In genomic region chr9:2655411-2655901, GRCh38 we compare ENCODE assay signal across 8 cellular contexts. TPM values are rescaled to one million over a fixed set of nuclear protein-coding genes. Genes with fewer than 3 reads are reported as not detected.
DNase-seq lines count a peak whose midpoint lies in the region; ATAC-seq and TF ChIP-seq lines count a peak whose summit lies in the region.

No MANE protein-coding gene starts in this region.

- no peak overlapping the region for H2AFZ ChIP-seq in PC-3 (ENCODE audit: low read length)

- H3K27ac Mint-ChIP-seq in central memory CD8-positive, alpha-beta T cell (ENCODE audit: low read depth), result peak overlapping the region; percentile 78

- no peaks in the 10 kb centered on the region for H3K27me3 ChIP-seq in PC-3 (ENCODE audit: low read length)

- no peak for TF ChIP-seq CTCF in PC-3 (conservative IDR thresholded peaks at IDR 0.05; ENCODE audit: low read depth, low read length)
- TF ChIP-seq CTCF in retinal pigment epithelial cell (conservative IDR thresholded peaks at IDR 0.05; ENCODE audit: low read depth, low read length), result no peak

- ATAC-seq in GM21423 (IDR thresholded peaks at IDR 0.05; ENCODE audit: unreplicated experiment), result peak; percentile 65
- ATAC-seq in PC-3, result peak; percentile 96
- ATAC-seq in central memory CD8-positive, alpha-beta T cell (replicated peaks; ENCODE audit: extremely low read depth, poor library complexity, severe bottlenecking), result peak; percentile 86

- CTCF ChIA-PET in PC-3 (lab: Charles Lee), result no interaction called here

- no peaks in the 10 kb centered on the region for H3K9me2 ChIP-seq in PC-3 (replicated peaks; ENCODE audit: low read length)

- H3K79me2 ChIP-seq in PC-3 (ENCODE audit: low read length), result no peaks in the 10 kb centered on the region

- H3K4me1 ChIP-seq in PC-3 (ENCODE audit: insufficient read depth, low read length), result peaks cover 20% of the 10 kb centered on the region

- no peak overlapping the region for H3K4me3 ChIP-seq in PC-3 (ENCODE audit: low read length)
- H3K4me3 ChIP-seq in retinal pigment epithelial cell (ENCODE audit: low read length), result no peak overlapping the region

- POLR2A ChIA-PET in PC-3 (lab: Charles Lee; ENCODE audit: unreplicated experiment), result no interaction called here

- BruUV-seq in PC-3 (replicated peaks; lab: Mats Ljungman, UMichigan), result no TSS peak

- H3K36me3 Mint-ChIP-seq in central memory CD8-positive, alpha-beta T cell (ENCODE audit: insufficient read depth), result no peaks in the 10 kb centered on the region

- peak overlapping the region; percentile 65 for H3K4me2 ChIP-seq in PC-3 (ENCODE audit: low read length)

- peak overlapping the region; percentile 3 for H3K4me3 Mint-ChIP-seq in central memory CD8-positive, alpha-beta T cell

- no peak overlapping the region for H3K9ac ChIP-seq in PC-3 (ENCODE audit: low read length)

- H3K27ac ChIP-seq in PC-3 (ENCODE audit: low read length), result peak overlapping the region; percentile 84
- no peak overlapping the region for H3K27ac ChIP-seq in substantia nigra (ENCODE audit: low read depth, low read length, poor library complexity, severe bottlenecking)

- no peaks in the 10 kb centered on the region for H3K9me3 Mint-ChIP-seq in central memory CD8-positive, alpha-beta T cell

- no peaks in the 10 kb centered on the region for H3K27me3 Mint-ChIP-seq in central memory CD8-positive, alpha-beta T cell

- intact Hi-C loops in PC-3 (cut with micrococcal nuclease), result no loop called here
- intact Hi-C loops in posterior cingulate gyrus (cut with DNase I), result no loop called here

- H3K4me1 Mint-ChIP-seq in central memory CD8-positive, alpha-beta T cell, result peaks cover 6% of the 10 kb centered on the region

- no peaks in the 10 kb centered on the region for H3K36me3 ChIP-seq in PC-3 (ENCODE audit: low read depth, low read length)

- H4K20me1 ChIP-seq in PC-3 (ENCODE audit: low read length), result no peaks in the 10 kb centered on the region

- H3F3A ChIP-seq in PC-3 (ENCODE audit: low read length, unreplicated experiment), result peaks cover 4% of the 10 kb centered on the region

- peak; percentile 73 for DNase-seq in AG08396 (ENCODE audit: low spot score)
- peak; percentile 84 for DNase-seq in PC-3
- DNase-seq in central memory CD8-positive, alpha-beta T cell (ENCODE audit: low spot score in 2 of 2), result no peak
- peak; percentile 54 for DNase-seq in retinal pigment epithelial cell (ENCODE audit: low read depth)
- no peak for DNase-seq in substantia nigra (lab: John Stamatoyannopoulos, UW)
- DNase-seq in posterior cingulate gyrus, result no peak
- DNase-seq in effector CD8-positive, alpha-beta T cell (lab: John Stamatoyannopoulos, UW), result no peak

- H3K9me3 ChIP-seq in PC-3 (ENCODE audit: low read length), result no peaks in the 10 kb centered on the region

RNA-seq across cellular contexts. Expression of gene VLDLR, which starts 33.9 kb away (rescaled TPM):
- 0.81 and 1.2 TPM in 2 replicates for total RNA-seq in PC-3 (2014; rRNA removed)

Comparison
In these comparisons a context has a peak if more than half of its experiments do, and no peak if none do; other contexts are left out.
1. DNase-seq: peak in AG08396 (single experiment), PC-3 (single experiment) and retinal pigment epithelial cell (single experiment); none in central memory CD8-positive, alpha-beta T cell (0 of 2), substantia nigra (0 of 49), posterior cingulate gyrus (0 of 10) and effector CD8-positive, alpha-beta T cell (single experiment).
2. Peak in every context shown above with its lines, with median percentiles within 50 percentile points of each other: ATAC-seq.